In genomic region chr2:179019260-179019659, GRCh38 we compare ENCODE assay signal across 26 cellular contexts. TPM values are rescaled to one million over a fixed set of nuclear protein-coding genes. Genes with fewer than 3 reads are reported as not detected.
DNase-seq lines count a peak whose midpoint lies in the region; ATAC-seq, FAIRE-seq and TF ChIP-seq lines count a peak whose summit lies in the region.
"Had no signal": no experiment of that assay in that cellular context is flagged by ENCODE, and none has a peak within 500 bp of the region (broad histone marks: within the 10 kb centered on the region; RNA-seq: fewer than 3 reads in every experiment).

No MANE protein-coding gene starts in this region.

- H3K4me2 ChIP-seq in IMR-90 (ENCODE audit: low read depth, low read length) (no peak overlapping the region), K562 (ENCODE audit: insufficient read depth, low read length) (no peak overlapping the region)
- H3K4me2 ChIP-seq: BLaER1 had no signal

- H2AK9ac ChIP-seq in IMR-90 (replicated peaks; ENCODE audit: low read depth, low read length, poor library complexity), result no peak overlapping the region

- H3K9ac ChIP-seq in IMR-90 (ENCODE audit: low read depth, low read length), result no peak overlapping the region
- no peak overlapping the region for H3K9ac ChIP-seq in K562 (ENCODE audit: insufficient read depth in 1 of 2, low read depth in 2 of 2, low read length in 2 of 2)
- H3K9ac ChIP-seq: BLaER1 had no signal

- no peak overlapping the region for H2AK5ac ChIP-seq in IMR-90 (ENCODE audit: low read depth, low read length)

- 100% methylated on average over 1 of the region's 5 CpGs; no CpG with 5 or more reads in 1 of the 2 experiments for WGBS in IMR-90 (ENCODE audit: extremely low coverage in 2 of 2, insufficient read length in 1 of 2), 2 experiments
- WGBS in K562 (ENCODE audit: insufficient coverage, low coverage, missing lambda C conversion rate), result 0% methylated on average over 5 of the region's 5 CpGs

- H3K56ac ChIP-seq in IMR-90 (ENCODE audit: extremely low read depth, insufficient read depth, low read length), result no peak overlapping the region

- no peak for DNase-seq in GM19239 (ENCODE audit: insufficient read length, low spot score)
- no peak for DNase-seq in IMR-90
- no peak for DNase-seq in K562 (ENCODE audit: extremely low read depth in 1 of 4, low spot score in 3 of 4)
- DNase-seq in DMS79 (lab: John Stamatoyannopoulos, UW), result no peak
- DNase-seq in gastrocnemius medialis, result no peak
- DNase-seq: 8988T; ACHN; BE2C; C1 segment of cervical spinal cord; CD4-positive, alpha-beta memory T cell; CD4-positive, CD25-positive, alpha-beta regulatory T cell; CD8-positive, alpha-beta memory T cell; COR-L47; DMS 273 treated with DMSO at 0.1 percent for 48 hours; DMS153; DMS53; DMS79 treated with DMSO at 0.1 percent for 48 hours; GF-D8 had no signal

- H2BK15ac ChIP-seq in IMR-90 (ENCODE audit: low read depth, low read length), result no peak overlapping the region

- H4K5ac ChIP-seq in IMR-90 (ENCODE audit: low read depth, low read length), result no peak overlapping the region

- H3K18ac ChIP-seq in IMR-90 (ENCODE audit: low read depth, low read length), result no peak overlapping the region

- no peaks in the 10 kb centered on the region for H3K9me3 ChIP-seq in IMR-90 (ENCODE audit: control insufficient read depth, insufficient read depth, low read length)
- H3K9me3 ChIP-seq in K562 (replicated peaks; ENCODE audit: control insufficient read depth, insufficient read depth, low read depth, low read length), result no peaks in the 10 kb centered on the region
- H3K9me3 ChIP-seq in gastrocnemius medialis, result no peaks in the 10 kb centered on the region
- H3K9me3 ChIP-seq: BE2C, BLaER1 had no signal

- no peak overlapping the region for H3K14ac ChIP-seq in IMR-90 (replicated peaks; ENCODE audit: low read depth, low read length)

- H3K4me1 ChIP-seq in IMR-90 (ENCODE audit: control insufficient read depth, insufficient read depth, low read length) (no peaks in the 10 kb centered on the region), K562 (replicated peaks in 1 of 2; ENCODE audit: control insufficient read depth in 2 of 2, insufficient read depth in 2 of 2, low read length in 2 of 2) (no peaks in the 10 kb centered on the region), gastrocnemius medialis (no peaks in the 10 kb centered on the region)
- H3K4me1 ChIP-seq: BE2C, BLaER1 had no signal

- dilution Hi-C loops in IMR-90 (cut with HindIII; ENCODE audit: low sequenced_read_pairs, unreplicated experiment), result no loop called here

- H3K4ac ChIP-seq in IMR-90 (ENCODE audit: low read depth, low read length), result no peak overlapping the region

- H4K20me1 ChIP-seq in IMR-90 (ENCODE audit: insufficient read depth, low read length) (no peaks in the 10 kb centered on the region), K562 (replicated peaks; ENCODE audit: control insufficient read depth, insufficient read depth, low read length) (no peaks in the 10 kb centered on the region)
- H4K20me1 ChIP-seq: BLaER1 had no signal

- no peak overlapping the region for H2BK20ac ChIP-seq in IMR-90 (ENCODE audit: low read depth, low read length)

- H3K36me3 ChIP-seq in IMR-90 (ENCODE audit: control insufficient read depth, insufficient read depth, low read length), result no peaks in the 10 kb centered on the region
- H3K36me3 ChIP-seq in K562 (ENCODE audit: control insufficient read depth, insufficient read depth, low read length), result no peaks in the 10 kb centered on the region
- no peaks in the 10 kb centered on the region for H3K36me3 ChIP-seq in gastrocnemius medialis
- H3K36me3 ChIP-seq: BE2C, BLaER1 had no signal

- TF ChIP-seq CTCF in IMR-90 (conservative IDR thresholded peaks at IDR 0.05; ENCODE audit: low read depth, low read length) (no peak), K562 (IDR thresholded peaks at IDR 0.05 in 2 of 3, conservative IDR thresholded peaks at IDR 0.05 in 1 of 3; ENCODE audit: insufficient read depth in 2 of 3, low read depth in 1 of 3, low read length in 3 of 3) (no peak), gastrocnemius medialis (IDR thresholded peaks at IDR 0.05 in 4 of 5, conservative IDR thresholded peaks at IDR 0.05 in 1 of 5) (no peak)

- no peak overlapping the region for H4K8ac ChIP-seq in IMR-90 (ENCODE audit: low read depth in 2 of 2, low read length in 2 of 2)

- H3K23ac ChIP-seq in IMR-90 (ENCODE audit: low read depth, low read length), result no peak overlapping the region

- intact Hi-C loops in IMR-90 (cut with micrococcal nuclease), result no loop called here
- intact Hi-C loops in K562 (cut with micrococcal nuclease), result no loop called here
- intact Hi-C loops in gastrocnemius medialis (cut with DNase I; ENCODE audit: low total_unique reads), result no loop called here

- BruUV-seq in IMR-90 (replicated peaks; lab: Mats Ljungman, UMichigan) (no TSS peak), K562 (replicated peaks; lab: Mats Ljungman, UMichigan) (no TSS peak)

- in situ Hi-C loops in IMR-90 (cut with MboI; ENCODE audit: low sequenced_read_pairs), result no loop called here
- in situ Hi-C loops in K562 (cut with MboI), result no loop called here
- in situ Hi-C loops in gastrocnemius medialis (cut with MboI; ENCODE audit: low sequenced_read_pairs in 4 of 4), result no loop called here

- ATAC-seq in IMR-90 (ENCODE audit: low read depth) (no peak), K562 (no peak), gastrocnemius medialis (no peak), GM21526 (IDR thresholded peaks at IDR 0.05; ENCODE audit: low FRiP score, unreplicated experiment) (no peak)

- POLR2A ChIA-PET in IMR-90 (lab: Charles Lee; ENCODE audit: unreplicated experiment) (no interaction called here), K562 (lab: Yijun Ruan, JAX) (interaction anchor here (0.6 to 1.2 kb wide), 2 partner anchors 22 to 121 kb away, joined by 3 read pairs; no protein-coding TSS in a partner anchor)

- H2AFZ ChIP-seq in IMR-90 (replicated peaks; ENCODE audit: low read length, poor library complexity) (no peak overlapping the region), K562 (ENCODE audit: low read depth, low read length) (no peak overlapping the region)

- CTCF ChIA-PET in IMR-90 (lab: Yijun Ruan, JAX) (no interaction called here), K562 (lab: Yijun Ruan, JAX; ENCODE audit: low intra/inter-chr PET ratio) (no interaction called here)

- no peak overlapping the region for H2BK120ac ChIP-seq in IMR-90 (ENCODE audit: low read depth, low read length)

- no peaks in the 10 kb centered on the region for H3K27me3 ChIP-seq in IMR-90 (ENCODE audit: control insufficient read depth, insufficient read depth, low read length)
- no peaks in the 10 kb centered on the region for H3K27me3 ChIP-seq in K562 (ENCODE audit: control insufficient read depth in 2 of 2, insufficient read depth in 2 of 2, low read length in 2 of 2)
- H3K27me3 ChIP-seq in gastrocnemius medialis, result no peaks in the 10 kb centered on the region
- H3K27me3 ChIP-seq: BE2C, BLaER1 had no signal

- no peak overlapping the region for H4K91ac ChIP-seq in IMR-90 (ENCODE audit: insufficient read depth, low read depth, low read length)

- H3K9me1 ChIP-seq in IMR-90 (ENCODE audit: insufficient read depth, low read length), result no peaks in the 10 kb centered on the region
- no peaks in the 10 kb centered on the region for H3K9me1 ChIP-seq in K562 (ENCODE audit: control insufficient read depth, insufficient read depth, low read length)

- H3K79me1 ChIP-seq in IMR-90 (ENCODE audit: low read depth in 1 of 2, low read length in 2 of 2), result no peaks in the 10 kb centered on the region

- H3K4me3 ChIP-seq in IMR-90 (ENCODE audit: insufficient read depth, low read depth, low read length), result no peak overlapping the region
- H3K4me3 ChIP-seq in K562, result no peak overlapping the region
- no peak overlapping the region for H3K4me3 ChIP-seq in gastrocnemius medialis
- H3K4me3 ChIP-seq: BLaER1 had no signal

- no peak for TF ChIP-seq RAD21 in IMR-90 (IDR thresholded peaks at IDR 0.05; ENCODE audit: low read length)
- TF ChIP-seq RAD21 in K562 (CRISPR knock-in tag; conservative IDR thresholded peaks at IDR 0.05 in 1 of 2, IDR thresholded peaks at IDR 0.05 in 1 of 2), result no peak

- H2BK5ac ChIP-seq in IMR-90 (ENCODE audit: low read depth, low read length, poor library complexity, severe bottlenecking), result no peak overlapping the region

- no peaks in the 10 kb centered on the region for H3K79me2 ChIP-seq in K562 (ENCODE audit: control insufficient read depth, insufficient read depth, low read length)

- FAIRE-seq in GM19239 (lab: Jason Lieb, UNC) (peak; percentile 55), K562 (lab: Jason Lieb, UNC) (no peak)
- FAIRE-seq: A204.1, G401.6, GM12891 had no signal

- TF ChIP-seq POLR2A in IMR-90 (IDR thresholded peaks at IDR 0.05; ENCODE audit: low read depth, low read length) (no peak), K562 (conservative IDR thresholded peaks at IDR 0.05) (no peak), gastrocnemius medialis (IDR thresholded peaks at IDR 0.05) (no peak)

- no peak for TF ChIP-seq EP300 in K562 (IDR thresholded peaks at IDR 0.05; ENCODE audit: low read length)

- no peak overlapping the region for H3K27ac ChIP-seq in IMR-90 (ENCODE audit: insufficient read depth, low read length)
- no peak overlapping the region for H3K27ac ChIP-seq in K562 (ENCODE audit: extremely low read depth, low read depth, low read length)
- H3K27ac ChIP-seq in gastrocnemius medialis, result no peak overlapping the region
- H3K27ac ChIP-seq: BLaER1 had no signal

RNA-seq across cellular contexts. Expression of gene CCDC141, which starts 30.7 kb away (rescaled TPM):
- total RNA-seq in IMR-90 (2012; rRNA removed) (under 0.01 TPM in 1 of 2 replicates, not detected in the other), K562 (2014; rRNA removed) (not detected in 2 replicates), K562 (2014; rRNA removed; fragmentation: Illumina TruSeq; extraction: Trizol) (not detected in 2 replicates), K562 (2015; rRNA removed; fragmentation: Illumina TruSeq; extraction: Trizol) (not detected in 2 replicates), K562 (2021) (0.09 TPM in 2 replicates), gastrocnemius medialis (1 to 10 TPM in 3 of 4 donors, under 1 TPM in 1; 0.85 to 4.3 (median 2.2) TPM)
- polyA plus RNA-seq in IMR-90 (2012; rRNA removed) (not detected in 2 replicates), K562 (2011; rRNA removed) (not detected in 2 replicates), K562 (2014; fragmentation: Illumina TruSeq; extraction: Trizol) (not detected in 2 replicates), K562 (2014; fragmentation: Nextera tagmentation; extraction: Ambion mirVana) (not detected), K562 (2014; rRNA removed) (not detected in 2 replicates)
- polyA plus RNA-seq in IMR-90 (2012; cell fraction: cytosol; rRNA removed), result not detected in 2 replicates
- not detected in 2 replicates for polyA plus RNA-seq in IMR-90 (2012; cell fraction: nucleus; rRNA removed; ENCODE audit: low replicate concordance)
- total RNA-seq in K562 (2011; cell fraction: chromatin; rRNA removed; ENCODE audit: low replicate concordance), result not detected in 2 replicates
- total RNA-seq in K562 (2011; cell fraction: nucleolus; rRNA removed), result not detected in 2 replicates
- not detected in 2 replicates for total RNA-seq in K562 (2011; cell fraction: nucleoplasm; rRNA removed)
- not detected in 2 replicates for polyA plus RNA-seq in K562 (2011; cell fraction: cytosol; rRNA removed)
- not detected in 2 replicates for polyA plus RNA-seq in K562 (2011; cell fraction: nucleus; rRNA removed)
- polyA plus RNA-seq in K562 (2012), result not detected in 2 replicates
- not detected in 2 replicates for polyA minus RNA-seq in K562 (2011; rRNA and poly(A)+ RNA removed)
- polyA minus RNA-seq in K562 (2011; cell fraction: cytosol; rRNA and poly(A)+ RNA removed), result not detected in 2 replicates
- not detected in 2 replicates for polyA minus RNA-seq in K562 (2011; cell fraction: nucleus; rRNA and poly(A)+ RNA removed)
- total RNA-seq: A673 had no signal
- polyA plus RNA-seq: AG04450, CD14-positive monocyte had no signal
